35 cellular contexts compared by ENCODE assay signal in genomic region chr12:39005671-39006070, GRCh38.
DNase-seq lines count a peak whose midpoint lies in the region; ATAC-seq, FAIRE-seq and TF ChIP-seq lines count a peak whose summit lies in the region.
"Had no signal": no experiment of that assay in that cellular context is flagged by ENCODE, and none has a peak within 500 bp of the region (broad histone marks: within the 10 kb centered on the region; RNA-seq: fewer than 3 reads in every experiment).

No MANE protein-coding gene starts in this region.

- CTCF ChIA-PET in HepG2 (lab: Yijun Ruan, JAX; ENCODE audit: low intra/inter-chr PET ratio, low total read pairs) (no interaction called here), A549 (lab: Yijun Ruan, JAX) (no interaction called here), IMR-90 (lab: Yijun Ruan, JAX) (no interaction called here), K562 (lab: Yijun Ruan, JAX; ENCODE audit: low intra/inter-chr PET ratio) (no interaction called here)

- H3K79me2 ChIP-seq in HepG2 (ENCODE audit: insufficient read depth, low read length) (no peaks in the 10 kb centered on the region), K562 (ENCODE audit: control insufficient read depth, insufficient read depth, low read length) (no peaks in the 10 kb centered on the region)

- no peak for TF ChIP-seq RAD21 in HepG2 (CRISPR knock-in tag; IDR thresholded peaks at IDR 0.05)
- TF ChIP-seq RAD21 in A549 (conservative IDR thresholded peaks at IDR 0.05 in 1 of 2, IDR thresholded peaks at IDR 0.05 in 1 of 2), result no peak
- TF ChIP-seq RAD21 in IMR-90 (IDR thresholded peaks at IDR 0.05; ENCODE audit: low read length), result no peak
- TF ChIP-seq RAD21 in K562 (CRISPR knock-in tag; conservative IDR thresholded peaks at IDR 0.05 in 1 of 2, IDR thresholded peaks at IDR 0.05 in 1 of 2), result no peak

- H3K56ac ChIP-seq in IMR-90 (ENCODE audit: extremely low read depth, insufficient read depth, low read length), result no peak overlapping the region

- no peaks in the 10 kb centered on the region for H3K9me3 Mint-ChIP-seq in activated CD4-positive, alpha-beta T cell treated with anti-CD3 and anti-CD28 coated beads, Interleukin-2, amount 10 ng/mL, durations not matched to agents 24 days and 14 days

- in situ Hi-C loops in HepG2 (cut with HindIII; ENCODE audit: extremely low pct_ligation_motif_present, low pct_unique_long_range_greater_than_20kb) (no loop called here), IMR-90 (cut with MboI; ENCODE audit: low sequenced_read_pairs) (no loop called here), K562 (cut with MboI) (no loop called here)

- ATAC-seq in HepG2 (no peak), right lobe of liver (no peak), A549 (no peak), IMR-90 (ENCODE audit: low read depth) (no peak), K562 (no peak), GM18870 (IDR thresholded peaks at IDR 0.05; ENCODE audit: unreplicated experiment) (no peak)
- ATAC-seq: CD8-positive, alpha-beta T cell had no signal

- H2BK20ac ChIP-seq in IMR-90 (ENCODE audit: low read depth, low read length), result no peak overlapping the region

- no peak overlapping the region for H3K9ac ChIP-seq in HepG2 (ENCODE audit: insufficient read depth, low read depth, low read length)
- H3K9ac ChIP-seq in IMR-90 (ENCODE audit: low read depth, low read length), result no peak overlapping the region
- H3K9ac ChIP-seq in K562 (ENCODE audit: insufficient read depth in 1 of 2, low read depth in 2 of 2, low read length in 2 of 2), result no peak overlapping the region
- H3K9ac ChIP-seq: BLaER1; BLaER1 treated with 17β-estradiol and CSF1 and Interleukin-3, amounts not matched to agents 10 nM and 100 nM had no signal

- no peaks in the 10 kb centered on the region for H3K4me1 Mint-ChIP-seq in activated CD4-positive, alpha-beta T cell treated with anti-CD3 and anti-CD28 coated beads, Interleukin-2, amount 10 ng/mL, durations not matched to agents 24 days and 14 days
- H3K4me1 Mint-ChIP-seq: B cell; CD14-positive monocyte; CD4-positive, alpha-beta memory T cell; CD4-positive, CD25-positive, alpha-beta regulatory T cell; CD8-positive, alpha-beta memory T cell had no signal

- no peak overlapping the region for H3K27ac Mint-ChIP-seq in activated CD4-positive, alpha-beta T cell treated with anti-CD3 and anti-CD28 coated beads, Interleukin-2, amount 10 ng/mL, durations not matched to agents 24 days and 14 days
- H3K27ac Mint-ChIP-seq: B cell; CD14-positive monocyte; CD4-positive, alpha-beta memory T cell; CD4-positive, alpha-beta T cell; CD4-positive, CD25-positive, alpha-beta regulatory T cell; CD8-positive, alpha-beta memory T cell; CD8-positive, alpha-beta T cell had no signal

- no peak overlapping the region for H4K8ac ChIP-seq in IMR-90 (ENCODE audit: low read depth in 2 of 2, low read length in 2 of 2)

- TF ChIP-seq EP300 in HepG2 (IDR thresholded peaks at IDR 0.05; ENCODE audit: low read depth in 2 of 2, low read length in 2 of 2) (no peak), HepG2 (CRISPR knock-in tag; IDR thresholded peaks at IDR 0.05; ENCODE audit: borderline replicate concordance) (no peak), A549 (IDR thresholded peaks at IDR 0.05) (no peak), K562 (IDR thresholded peaks at IDR 0.05; ENCODE audit: low read length) (no peak)

- FAIRE-seq in HepG2 (lab: Jason Lieb, UNC), result no peak
- FAIRE-seq in A549 (lab: Jason Lieb, UNC), result peak; percentile 46
- no peak for FAIRE-seq in K562 (lab: Jason Lieb, UNC)
- FAIRE-seq: A204.1, D721Med had no signal

- POLR2A ChIA-PET in HepG2 (lab: Yijun Ruan, JAX), result no interaction called here
- POLR2A ChIA-PET in A549 (lab: Yijun Ruan, JAX), result no interaction called here
- POLR2A ChIA-PET in IMR-90 (lab: Charles Lee; ENCODE audit: unreplicated experiment), result no interaction called here
- POLR2A ChIA-PET in K562 (lab: Yijun Ruan, JAX), result no interaction called here

- H2AK5ac ChIP-seq in IMR-90 (ENCODE audit: low read depth, low read length), result no peak overlapping the region

- H4K5ac ChIP-seq in IMR-90 (ENCODE audit: low read depth, low read length), result no peak overlapping the region

- H3K27me3 Mint-ChIP-seq in activated CD4-positive, alpha-beta T cell treated with anti-CD3 and anti-CD28 coated beads, Interleukin-2, amount 10 ng/mL, durations not matched to agents 24 days and 14 days, result no peaks in the 10 kb centered on the region
- H3K27me3 Mint-ChIP-seq: B cell; CD4-positive, alpha-beta memory T cell; CD4-positive, alpha-beta T cell; CD4-positive, CD25-positive, alpha-beta regulatory T cell; CD8-positive, alpha-beta memory T cell had no signal

- no peaks in the 10 kb centered on the region for H3K79me1 ChIP-seq in IMR-90 (ENCODE audit: low read depth in 1 of 2, low read length in 2 of 2)

- no peaks in the 10 kb centered on the region for H3K9me3 ChIP-seq in HepG2 (ENCODE audit: low read length)
- no peaks in the 10 kb centered on the region for H3K9me3 ChIP-seq in right lobe of liver
- H3K9me3 ChIP-seq in A549, result no peaks in the 10 kb centered on the region
- H3K9me3 ChIP-seq in IMR-90 (ENCODE audit: control insufficient read depth, insufficient read depth, low read length), result peaks cover 2% of the 10 kb centered on the region
- no peaks in the 10 kb centered on the region for H3K9me3 ChIP-seq in K562 (replicated peaks; ENCODE audit: control insufficient read depth, insufficient read depth, low read depth, low read length)
- H3K9me3 ChIP-seq: BE2C; BLaER1; BLaER1 treated with 17β-estradiol and CSF1 and Interleukin-3, amounts not matched to agents 10 nM and 100 nM; Caco-2 had no signal

- no peak for DNase-seq in HepG2 (ENCODE audit: low spot score)
- no peak for DNase-seq in right lobe of liver
- no peak for DNase-seq in A549 (ENCODE audit: low read depth in 1 of 2, low spot score in 1 of 2)
- DNase-seq in IMR-90, result no peak
- no peak for DNase-seq in K562 (ENCODE audit: extremely low read depth in 1 of 4, low spot score in 3 of 4)
- no peak for DNase-seq in activated CD8-positive, alpha-beta memory T cell treated with anti-CD3 and anti-CD28 coated beads, Interleukin-2, amount 50 U/mL, for 48 hours
- no peak for DNase-seq in activated CD4-positive, alpha-beta T cell treated with anti-CD3 and anti-CD28 coated beads, Interleukin-2, amount 10 ng/mL, durations not matched to agents 24 days and 14 days
- DNase-seq: 8988T; AML-193; BE2C; C1 segment of cervical spinal cord; Caco-2; Calu3; CD4-positive, alpha-beta memory T cell; CD4-positive, alpha-beta T cell; CD4-positive, CD25-positive, alpha-beta regulatory T cell; CD8-positive, alpha-beta memory T cell; CD8-positive, alpha-beta T cell; COR-L47; DMS 273 treated with DMSO at 0.1 percent for 48 hours; DMS153; DMS53; DMS79; DMS79 treated with DMSO at 0.1 percent for 48 hours; DND-41; EL had no signal

- H3K4me1 ChIP-seq in HepG2 (ENCODE audit: insufficient read depth, low read length), result 0 out of 2 replicates have a peak, but pooled peaks cover 5% of the 10 kb centered on the region
- no peaks in the 10 kb centered on the region for H3K4me1 ChIP-seq in right lobe of liver
- no peaks in the 10 kb centered on the region for H3K4me1 ChIP-seq in A549
- no peaks in the 10 kb centered on the region for H3K4me1 ChIP-seq in IMR-90 (ENCODE audit: control insufficient read depth, insufficient read depth, low read length)
- no peaks in the 10 kb centered on the region for H3K4me1 ChIP-seq in K562 (replicated peaks in 1 of 2; ENCODE audit: control insufficient read depth in 2 of 2, insufficient read depth in 2 of 2, low read length in 2 of 2)
- H3K4me1 ChIP-seq: BE2C; BLaER1; BLaER1 treated with 17β-estradiol and CSF1 and Interleukin-3, amounts not matched to agents 10 nM and 100 nM; Caco-2 had no signal

- BruUV-seq in HepG2 (replicated peaks; lab: Mats Ljungman, UMichigan), result no TSS peak
- no TSS peak for BruUV-seq in IMR-90 (replicated peaks; lab: Mats Ljungman, UMichigan)
- no TSS peak for BruUV-seq in K562 (replicated peaks; lab: Mats Ljungman, UMichigan)

- TF ChIP-seq CTCF in HepG2 (CRISPR knock-in tag; IDR thresholded peaks at IDR 0.05) (no peak), right lobe of liver (IDR thresholded peaks at IDR 0.05) (no peak), A549 (IDR thresholded peaks at IDR 0.05) (no peak), IMR-90 (conservative IDR thresholded peaks at IDR 0.05; ENCODE audit: low read depth, low read length) (no peak), K562 (IDR thresholded peaks at IDR 0.05 in 2 of 3, conservative IDR thresholded peaks at IDR 0.05 in 1 of 3; ENCODE audit: insufficient read depth in 2 of 3, low read depth in 1 of 3, low read length in 3 of 3) (no peak)

- dilution Hi-C loops in IMR-90 (cut with HindIII; ENCODE audit: low sequenced_read_pairs, unreplicated experiment), result no loop called here

- no peaks in the 10 kb centered on the region for H3K9me1 ChIP-seq in IMR-90 (ENCODE audit: insufficient read depth, low read length)
- H3K9me1 ChIP-seq in K562 (ENCODE audit: control insufficient read depth, insufficient read depth, low read length), result no peaks in the 10 kb centered on the region

- H3K36me3 ChIP-seq in HepG2 (replicated peaks in 1 of 2; ENCODE audit: control insufficient read depth in 1 of 2, insufficient read depth in 2 of 2, low read length in 2 of 2) (no peaks in the 10 kb centered on the region), right lobe of liver (no peaks in the 10 kb centered on the region), IMR-90 (ENCODE audit: control insufficient read depth, insufficient read depth, low read length) (no peaks in the 10 kb centered on the region), K562 (ENCODE audit: control insufficient read depth, insufficient read depth, low read length) (no peaks in the 10 kb centered on the region)
- H3K36me3 ChIP-seq: BE2C; BLaER1; BLaER1 treated with 17β-estradiol and CSF1 and Interleukin-3, amounts not matched to agents 10 nM and 100 nM had no signal

- no peak overlapping the region for H3K23ac ChIP-seq in IMR-90 (ENCODE audit: low read depth, low read length)

- no peak for TF ChIP-seq POLR2A in HepG2 (IDR thresholded peaks at IDR 0.05; ENCODE audit: insufficient read depth in 1 of 2, low read depth in 2 of 2, low read length in 2 of 2)
- no peak for TF ChIP-seq POLR2A in right lobe of liver (IDR thresholded peaks at IDR 0.05)
- TF ChIP-seq POLR2A in A549 (IDR thresholded peaks at IDR 0.05; ENCODE audit: low read length), result no peak
- no peak for TF ChIP-seq POLR2A in IMR-90 (IDR thresholded peaks at IDR 0.05; ENCODE audit: low read depth, low read length)
- no peak for TF ChIP-seq POLR2A in K562 (conservative IDR thresholded peaks at IDR 0.05)

- no peaks in the 10 kb centered on the region for H3K27me3 ChIP-seq in HepG2 (ENCODE audit: control insufficient read depth in 1 of 2, insufficient read depth in 2 of 2, low read length in 2 of 2)
- no peaks in the 10 kb centered on the region for H3K27me3 ChIP-seq in right lobe of liver
- H3K27me3 ChIP-seq in IMR-90 (ENCODE audit: control insufficient read depth, insufficient read depth, low read length), result no peaks in the 10 kb centered on the region
- no peaks in the 10 kb centered on the region for H3K27me3 ChIP-seq in K562 (ENCODE audit: control insufficient read depth in 2 of 2, insufficient read depth in 2 of 2, low read length in 2 of 2)
- H3K27me3 ChIP-seq: BE2C; BLaER1; BLaER1 treated with 17β-estradiol and CSF1 and Interleukin-3, amounts not matched to agents 10 nM and 100 nM had no signal

- H3K4me3 Mint-ChIP-seq in activated CD4-positive, alpha-beta T cell treated with anti-CD3 and anti-CD28 coated beads, Interleukin-2, amount 10 ng/mL, durations not matched to agents 24 days and 14 days, result no peak overlapping the region
- H3K4me3 Mint-ChIP-seq: B cell; CD14-positive monocyte; CD4-positive, alpha-beta memory T cell; CD4-positive, alpha-beta T cell; CD4-positive, CD25-positive, alpha-beta regulatory T cell; CD8-positive, alpha-beta memory T cell; CD8-positive, alpha-beta T cell had no signal

- H3K27ac ChIP-seq in HepG2 (ENCODE audit: extremely low read length, insufficient read depth, low read length) (no peak overlapping the region), right lobe of liver (no peak overlapping the region), A549 (no peak overlapping the region), IMR-90 (ENCODE audit: insufficient read depth, low read length) (no peak overlapping the region), K562 (ENCODE audit: extremely low read depth, low read depth, low read length) (no peak overlapping the region)
- H3K27ac ChIP-seq: 22Rv1; BLaER1; BLaER1 treated with 17β-estradiol and CSF1 and Interleukin-3, amounts not matched to agents 10 nM and 100 nM; C4-2B had no signal

- H2BK120ac ChIP-seq in IMR-90 (ENCODE audit: low read depth, low read length), result no peak overlapping the region

- H3K4ac ChIP-seq in IMR-90 (ENCODE audit: low read depth, low read length), result no peak overlapping the region

- H2BK5ac ChIP-seq in IMR-90 (ENCODE audit: low read depth, low read length, poor library complexity, severe bottlenecking), result no peak overlapping the region

- intact Hi-C loops in HepG2 (cut with micrococcal nuclease; ENCODE audit: unreplicated experiment), result no loop called here
- intact Hi-C loops in right lobe of liver (cut with DNase I), result no loop called here
- intact Hi-C loops in IMR-90 (cut with micrococcal nuclease), result loop anchor here (10.0 kb wide), 1 partner anchor 61 kb away; no protein-coding TSS in a partner anchor
- intact Hi-C loops in K562 (cut with micrococcal nuclease), result no loop called here
- intact Hi-C loops in activated CD4-positive, alpha-beta T cell treated with anti-CD3 and anti-CD28 coated beads, Interleukin-2, amount 10 ng/mL, durations not matched to agents 24 days and 14 days (cut with micrococcal nuclease), result no loop called here

- H3K4me2 ChIP-seq in HepG2 (ENCODE audit: low read depth, low read length), result no peak overlapping the region
- H3K4me2 ChIP-seq in A549, result no peak overlapping the region
- no peak overlapping the region for H3K4me2 ChIP-seq in IMR-90 (ENCODE audit: low read depth, low read length)
- no peak overlapping the region for H3K4me2 ChIP-seq in K562 (ENCODE audit: insufficient read depth, low read length)
- H3K4me2 ChIP-seq: BLaER1; BLaER1 treated with 17β-estradiol and CSF1 and Interleukin-3, amounts not matched to agents 10 nM and 100 nM had no signal

- no peak overlapping the region for H2AK9ac ChIP-seq in IMR-90 (replicated peaks; ENCODE audit: low read depth, low read length, poor library complexity)

- H3K36me3 Mint-ChIP-seq in activated CD4-positive, alpha-beta T cell treated with anti-CD3 and anti-CD28 coated beads, Interleukin-2, amount 10 ng/mL, durations not matched to agents 24 days and 14 days (ENCODE audit: low read depth), result no peaks in the 10 kb centered on the region
- H3K36me3 Mint-ChIP-seq: CD14-positive monocyte; CD4-positive, alpha-beta memory T cell; CD4-positive, CD25-positive, alpha-beta regulatory T cell; CD8-positive, alpha-beta memory T cell; CD8-positive, alpha-beta T cell had no signal

- H3K18ac ChIP-seq in IMR-90 (ENCODE audit: low read depth, low read length), result no peak overlapping the region

- no peak overlapping the region for H3K14ac ChIP-seq in IMR-90 (replicated peaks; ENCODE audit: low read depth, low read length)

- no peak overlapping the region for H4K91ac ChIP-seq in IMR-90 (ENCODE audit: insufficient read depth, low read depth, low read length)

- no peak overlapping the region for H2BK15ac ChIP-seq in IMR-90 (ENCODE audit: low read depth, low read length)

- H2AFZ ChIP-seq in HepG2 (ENCODE audit: low read length) (no peak overlapping the region), IMR-90 (replicated peaks; ENCODE audit: low read length, poor library complexity) (no peak overlapping the region), K562 (ENCODE audit: low read depth, low read length) (no peak overlapping the region)

- H4K20me1 ChIP-seq in HepG2 (ENCODE audit: insufficient read depth, low read length) (no peaks in the 10 kb centered on the region), IMR-90 (ENCODE audit: insufficient read depth, low read length) (no peaks in the 10 kb centered on the region), K562 (replicated peaks; ENCODE audit: control insufficient read depth, insufficient read depth, low read length) (no peaks in the 10 kb centered on the region)
- H4K20me1 ChIP-seq: BLaER1; BLaER1 treated with 17β-estradiol and CSF1 and Interleukin-3, amounts not matched to agents 10 nM and 100 nM had no signal

- H3K4me3 ChIP-seq in HepG2 (replicated peaks in 1 of 3; ENCODE audit: insufficient read depth in 1 of 3, low read depth in 2 of 3, low read length in 3 of 3) (no peak overlapping the region), right lobe of liver (no peak overlapping the region), A549 (no peak overlapping the region), IMR-90 (ENCODE audit: insufficient read depth, low read depth, low read length) (no peak overlapping the region), K562 (no peak overlapping the region)
- H3K4me3 ChIP-seq: BLaER1; BLaER1 treated with 17β-estradiol and CSF1 and Interleukin-3, amounts not matched to agents 10 nM and 100 nM had no signal

Comparison
In these comparisons a context has a peak if more than half of its experiments do, and no peak if none do; other contexts are left out.
1. Of the 241 proteins assayed by ChIP-seq in both HepG2 and K562: peak only in HepG2: MAFK; only in K562: none; in both: MAFF; in neither: 239.